8 cellular contexts compared by ENCODE assay signal in genomic region chr1:116908821-116909510, GRCh38. TPM values are rescaled to one million over a fixed set of nuclear protein-coding genes. Genes with fewer than 3 reads are reported as not detected.
A peak's percentile ranks its signal among the peaks of the same experiment; 100 is the strongest.
DNase-seq lines count a peak whose midpoint lies in the region; ATAC-seq and TF ChIP-seq lines count a peak whose summit lies in the region.

No MANE protein-coding gene starts in this region.

- peaks cover 4% of the 10 kb centered on the region in 2 donors for H3K4me1 Mint-ChIP-seq in effector memory CD8-positive, alpha-beta T cell (ENCODE audit: low read depth in 2 of 2)
- peaks cover 0 to 8% of the 10 kb centered on the region in 2 donors for H3K4me1 Mint-ChIP-seq in natural killer cell

- H3K27ac Mint-ChIP-seq in effector memory CD8-positive, alpha-beta T cell, result peak overlapping the region in 1 of 2 donors; percentile 62
- H3K27ac Mint-ChIP-seq in natural killer cell, result peak overlapping the region in 1 of 2 donors; percentile 35

- intact Hi-C loops in natural killer cell (cut with micrococcal nuclease), result no loop called here

- peaks cover 8 to 17% of the 10 kb centered on the region in 2 donors for H3K27me3 Mint-ChIP-seq in effector memory CD8-positive, alpha-beta T cell
- peaks cover 22 to 30% of the 10 kb centered on the region in 2 donors for H3K27me3 Mint-ChIP-seq in natural killer cell (ENCODE audit: low read depth in 2 of 2)

- DNase-seq in AG10803 (ENCODE audit: low read depth) (no peak), LNCaP clone FGC (ENCODE audit: low read depth) (no peak), natural killer cell (no peak), NCI-H1092 treated with DMSO at 0.1 percent for 48 hours (lab: John Stamatoyannopoulos, UW) (no peak), DMS79 (lab: John Stamatoyannopoulos, UW) (no peak)
- DNase-seq in effector memory CD8-positive, alpha-beta T cell, result no peak

- peaks cover 4% of the 10 kb centered on the region for H3K36me3 Mint-ChIP-seq in effector memory CD8-positive, alpha-beta T cell (ENCODE audit: insufficient read depth)
- H3K36me3 Mint-ChIP-seq in natural killer cell, result no peaks in the 10 kb centered on the region

- no peaks in the 10 kb centered on the region for H3K9me3 Mint-ChIP-seq in effector memory CD8-positive, alpha-beta T cell
- H3K9me3 Mint-ChIP-seq in natural killer cell, result no peaks in the 10 kb centered on the region

- TF ChIP-seq CTCF in AG10803 (conservative IDR thresholded peaks at IDR 0.05; ENCODE audit: low read length), result no peak
- no peak for TF ChIP-seq CTCF in LNCaP clone FGC (IDR thresholded peaks at IDR 0.05; ENCODE audit: control insufficient read depth, extremely low read depth, insufficient read depth)
- no peak for TF ChIP-seq CTCF in natural killer cell (IDR thresholded peaks at IDR 0.05)

- ATAC-seq in effector memory CD8-positive, alpha-beta T cell (replicated peaks), result no peak
- ATAC-seq in natural killer cell (no peak), GM18519 (IDR thresholded peaks at IDR 0.05; ENCODE audit: low FRiP score, unreplicated experiment) (no peak), GM21423 (IDR thresholded peaks at IDR 0.05; ENCODE audit: unreplicated experiment) (no peak)

- peak overlapping the region; percentile 72 to 86 for H3K4me3 Mint-ChIP-seq in effector memory CD8-positive, alpha-beta T cell
- peak overlapping the region; percentile 88 for H3K4me3 Mint-ChIP-seq in natural killer cell

- peak overlapping the region; percentile 64 for H3K4me3 ChIP-seq in AG10803 (ENCODE audit: low read length)
- H3K4me3 ChIP-seq in LNCaP clone FGC (ENCODE audit: low read depth, low read length), result peak overlapping the region; percentile 73

RNA-seq across cellular contexts. Expression of gene PTGFRN, which starts 0.8 kb away (rescaled TPM):
- total RNA-seq in natural killer cell, result 1 to 10 TPM in 1 of 3 donors, under 1 TPM in 2; 0.71 to 1.4 (median 0.79) TPM
